Comparison of ENCODE assay signal across 11 cellular contexts in the genomic region with DNA sequence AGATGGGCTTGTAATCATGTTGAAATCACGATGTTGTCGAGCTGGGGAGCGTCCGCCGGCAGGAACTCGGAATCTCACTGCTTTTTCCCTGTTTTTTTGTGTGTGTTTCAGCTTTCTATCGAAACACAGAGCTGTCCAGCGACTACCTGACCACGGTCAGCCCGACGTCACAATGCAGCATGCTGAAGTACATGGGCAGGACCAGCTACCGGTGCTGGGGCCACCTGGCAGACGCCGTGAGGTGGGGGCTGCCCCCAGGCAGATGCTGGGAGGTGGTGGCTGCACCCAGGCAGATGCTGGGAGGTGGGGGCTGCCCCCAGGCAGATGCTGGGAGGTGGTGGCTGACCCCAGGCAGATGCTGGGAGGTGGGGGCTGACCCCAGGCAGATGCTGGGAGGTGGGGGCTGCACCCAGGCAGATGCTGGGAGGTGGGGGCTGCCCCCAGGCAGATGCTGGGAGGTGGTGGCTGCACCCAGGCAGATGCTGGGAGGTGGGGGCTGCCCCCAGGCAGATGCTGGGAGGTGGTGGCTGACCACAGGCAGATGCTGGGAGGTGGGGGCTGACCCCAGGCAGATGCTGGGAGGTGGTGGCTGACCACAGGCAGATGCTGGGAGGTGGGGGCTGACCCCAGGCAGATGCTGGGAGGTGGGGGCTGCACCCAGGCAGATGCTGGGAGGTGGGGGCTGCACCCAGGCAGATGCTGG. TPM values are rescaled to one million over a fixed set of nuclear protein-coding genes. Genes with fewer than 3 reads are reported as not detected.
DNase-seq lines count a peak whose midpoint lies in the region; ATAC-seq lines count a peak whose summit lies in the region.
"Not testable (repeated sequence)": the region's sequence is repeated elsewhere in the genome, so short reads cannot be mapped to it uniquely, and the experiment has no call there.
"Had no signal": no experiment of that assay in that cellular context is flagged by ENCODE, and none has a peak within 500 bp of the region (broad histone marks: within the 10 kb centered on the region; RNA-seq: fewer than 3 reads in every experiment).

No MANE protein-coding gene starts in this region.

- not testable (repeated sequence) for H4K8ac ChIP-seq in trophoblast cell (ENCODE audit: low read depth, low read length)

- peak; percentile 5 for DNase-seq in DMS53 (lab: John Stamatoyannopoulos, UW)
- peak; percentile 31 for DNase-seq in RPMI8226
- DNase-seq in activated CD4-positive, alpha-beta T cell treated with anti-CD3 and anti-CD28 coated beads for 36 hours, result peak; percentile 54
- not testable (repeated sequence) for DNase-seq in activated T-cell treated with anti-CD3 and anti-CD28 coated beads, Interleukin-2, amount 50 U/mL, for 24 hours
- DNase-seq in Right ventricle myocardium inferior (ENCODE audit: missing footprints), result peak; percentile 55
- DNase-seq in trophoblast cell, result peak; percentile 73 to 95
- peak in 1 of 2 donors; percentile 80 for DNase-seq in stimulated activated naive CD8-positive, alpha-beta T cell treated with anti-CD3 and anti-CD28 coated beads, Interleukin-15, amount 100 ng/mL, for 72 hours

- H2BK120ac ChIP-seq in trophoblast cell (ENCODE audit: insufficient read depth, low read length, poor library complexity), result not testable (repeated sequence)

- not testable (repeated sequence) for H2BK5ac ChIP-seq in trophoblast cell (ENCODE audit: low read depth, low read length, poor library complexity)

- H4K12ac ChIP-seq in trophoblast cell (ENCODE audit: low read depth, low read length), result not testable (repeated sequence)

- peaks cover 19% of the 10 kb centered on the region for H3K4me1 Mint-ChIP-seq in activated CD4-positive, alpha-beta T cell treated with anti-CD3 and anti-CD28 coated beads for 36 hours
- H3K4me1 Mint-ChIP-seq in activated T-cell treated with anti-CD3 and anti-CD28 coated beads, Interleukin-2, amount 50 U/mL, for 24 hours (ENCODE audit: low read depth), result peaks cover 27% of the 10 kb centered on the region
- peaks cover 25% of the 10 kb centered on the region for H3K4me1 Mint-ChIP-seq in stimulated activated naive CD8-positive, alpha-beta T cell treated with anti-CD3 and anti-CD28 coated beads, Interleukin-15, amount 100 ng/mL, for 72 hours

- not testable (repeated sequence) for H3K36me3 ChIP-seq in trophoblast cell (ENCODE audit: control insufficient read depth in 1 of 2, insufficient read depth in 2 of 2, low read length in 2 of 2)

- H2AFZ ChIP-seq in trophoblast cell (ENCODE audit: insufficient read depth, low read length, poor library complexity), result not testable (repeated sequence)

- not testable (repeated sequence) for H3K79me1 ChIP-seq in trophoblast cell (ENCODE audit: low read length)

- intact Hi-C loops in activated CD4-positive, alpha-beta T cell treated with anti-CD3 and anti-CD28 coated beads for 36 hours (cut with DNase I, micrococcal nuclease); Right ventricle myocardium inferior (cut with DNase I): not testable (repeated sequence)

- H4K91ac ChIP-seq in trophoblast cell (ENCODE audit: low read depth, low read length), result not testable (repeated sequence)

- H3K27ac Mint-ChIP-seq in activated CD4-positive, alpha-beta T cell treated with anti-CD3 and anti-CD28 coated beads for 36 hours, result not testable (repeated sequence)
- peak overlapping the region; percentile 59 for H3K27ac Mint-ChIP-seq in activated T-cell treated with anti-CD3 and anti-CD28 coated beads, Interleukin-2, amount 50 U/mL, for 24 hours
- peak overlapping the region in 1 of 2 donors; percentile 10 for H3K27ac Mint-ChIP-seq in stimulated activated naive CD8-positive, alpha-beta T cell treated with anti-CD3 and anti-CD28 coated beads, Interleukin-15, amount 100 ng/mL, for 72 hours

- H3K79me2 ChIP-seq in trophoblast cell (ENCODE audit: control insufficient read depth, insufficient read depth, low read length, poor library complexity), result not testable (repeated sequence)

- H2AK5ac ChIP-seq in trophoblast cell (ENCODE audit: low read length), result not testable (repeated sequence)

- not testable (repeated sequence) for H3K27me3 Mint-ChIP-seq in activated CD4-positive, alpha-beta T cell treated with anti-CD3 and anti-CD28 coated beads for 36 hours; activated T-cell treated with anti-CD3 and anti-CD28 coated beads, Interleukin-2, amount 50 U/mL, for 24 hours; stimulated activated naive CD8-positive, alpha-beta T cell treated with anti-CD3 and anti-CD28 coated beads, Interleukin-15, amount 100 ng/mL, for 72 hours

- not testable (repeated sequence) for H3K27ac ChIP-seq in trophoblast cell (ENCODE audit: low read depth, low read length)

- not testable (repeated sequence) for H3K4me3 ChIP-seq in trophoblast cell (ENCODE audit: low read depth, low read length)

- POLR2A ChIA-PET in activated CD4-positive, alpha-beta T cell treated with anti-CD3 and anti-CD28 coated beads for 36 hours (lab: Charles Lee), result not testable (repeated sequence)

- not testable (repeated sequence) for H2BK12ac ChIP-seq in trophoblast cell (ENCODE audit: low read length)

- CTCF ChIA-PET in activated CD4-positive, alpha-beta T cell treated with anti-CD3 and anti-CD28 coated beads for 36 hours (lab: Charles Lee), result not testable (repeated sequence)

- ATAC-seq in activated CD4-positive, alpha-beta T cell treated with anti-CD3 and anti-CD28 coated beads for 36 hours; Right ventricle myocardium inferior: not testable (repeated sequence)
- peak; percentile 63 for ATAC-seq in stimulated activated naive CD8-positive, alpha-beta T cell treated with anti-CD3 and anti-CD28 coated beads, Interleukin-15, amount 100 ng/mL, for 72 hours

- H3K4me2 ChIP-seq in trophoblast cell (ENCODE audit: low read length), result not testable (repeated sequence)

- not testable (repeated sequence) for H3K9ac ChIP-seq in trophoblast cell (ENCODE audit: low read length)

- H3K9me3 Mint-ChIP-seq in activated CD4-positive, alpha-beta T cell treated with anti-CD3 and anti-CD28 coated beads for 36 hours (ENCODE audit: low read depth); activated T-cell treated with anti-CD3 and anti-CD28 coated beads, Interleukin-2, amount 50 U/mL, for 24 hours; stimulated activated naive CD8-positive, alpha-beta T cell treated with anti-CD3 and anti-CD28 coated beads, Interleukin-15, amount 100 ng/mL, for 72 hours: not testable (repeated sequence)

- not testable (repeated sequence) for H3K23ac ChIP-seq in trophoblast cell (ENCODE audit: low read length)

- not testable (repeated sequence) for H3K14ac ChIP-seq in trophoblast cell (ENCODE audit: low read length)

- not testable (repeated sequence) for H3K9me3 ChIP-seq in trophoblast cell (ENCODE audit: insufficient read depth, low read depth, low read length)

- not testable (repeated sequence) for H3K4me3 Mint-ChIP-seq in activated CD4-positive, alpha-beta T cell treated with anti-CD3 and anti-CD28 coated beads for 36 hours; activated T-cell treated with anti-CD3 and anti-CD28 coated beads, Interleukin-2, amount 50 U/mL, for 24 hours
- peak overlapping the region in 1 of 2 donors; percentile 39 for H3K4me3 Mint-ChIP-seq in stimulated activated naive CD8-positive, alpha-beta T cell treated with anti-CD3 and anti-CD28 coated beads, Interleukin-15, amount 100 ng/mL, for 72 hours

- H3K18ac ChIP-seq in trophoblast cell (ENCODE audit: low read length), result not testable (repeated sequence)

- no CpG with 5 or more reads among the region's 14 CpGs for WGBS in trophoblast cell (ENCODE audit: extremely low coverage, insufficient coverage, insufficient read length)

- H3K4me1 ChIP-seq in trophoblast cell (ENCODE audit: control insufficient read depth in 1 of 2, insufficient read depth in 2 of 2, low read length in 2 of 2), result not testable (repeated sequence)

- not testable (repeated sequence) for H3K36me3 Mint-ChIP-seq in activated CD4-positive, alpha-beta T cell treated with anti-CD3 and anti-CD28 coated beads for 36 hours (ENCODE audit: low read depth); activated T-cell treated with anti-CD3 and anti-CD28 coated beads, Interleukin-2, amount 50 U/mL, for 24 hours (ENCODE audit: low read depth)

- H3K27me3 ChIP-seq in trophoblast cell (ENCODE audit: insufficient read depth, low read length), result not testable (repeated sequence)

- H3K4ac ChIP-seq in trophoblast cell (ENCODE audit: low read depth, low read length), result not testable (repeated sequence)

RNA-seq across cellular contexts. Expression of gene ASMT, which starts 9.4 kb away (rescaled TPM):
- under 1 TPM; 0.51 to 0.82 TPM for total RNA-seq in activated CD4-positive, alpha-beta T cell treated with anti-CD3 and anti-CD28 coated beads for 36 hours
- not detected for total RNA-seq in Right ventricle myocardium inferior
- polyA plus RNA-seq in trophoblast cell (2013), result 0.15 and 0.18 TPM in 2 replicates
- total RNA-seq: Calu3, GM23248, H4 had no signal
- polyA plus RNA-seq: BJ, GM23248 had no signal

RNA-seq across cellular contexts. Expression of gene AKAP17A, which starts 32.9 kb away (rescaled TPM):
- 10 to 100 TPM; 49.7 to 51.2 TPM for total RNA-seq in activated CD4-positive, alpha-beta T cell treated with anti-CD3 and anti-CD28 coated beads for 36 hours
- 13.8 TPM for total RNA-seq in Right ventricle myocardium inferior
- 62.7 and 64.0 TPM in 2 replicates for polyA plus RNA-seq in trophoblast cell (2013)
